19 cellular contexts compared by ENCODE assay signal in the genomic region with DNA sequence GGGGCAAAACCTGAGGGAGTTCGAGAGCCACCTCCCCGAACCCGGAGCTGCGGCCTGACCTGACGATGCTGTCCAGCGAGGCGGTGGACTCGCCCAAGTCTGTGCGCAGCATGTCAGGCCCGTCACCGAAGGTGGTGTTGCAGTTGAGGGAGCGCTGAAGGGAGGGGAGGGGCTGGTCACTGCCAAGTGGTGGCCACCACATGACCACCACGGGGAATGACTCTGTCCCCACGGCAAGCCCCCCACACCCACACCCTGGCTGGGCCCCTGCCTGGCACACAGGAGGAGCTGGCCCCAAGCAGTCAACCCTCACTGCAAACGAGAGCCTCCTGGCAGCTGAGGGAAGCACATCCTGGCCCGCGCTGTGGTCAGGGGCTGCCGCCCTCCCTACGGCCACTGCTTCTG. TPM values are rescaled to one million over a fixed set of nuclear protein-coding genes. Genes with fewer than 3 reads are reported as not detected.
DNase-seq lines count a peak whose midpoint lies in the region; ATAC-seq and TF ChIP-seq lines count a peak whose summit lies in the region.
"Had no signal": no experiment of that assay in that cellular context is flagged by ENCODE, and none has a peak within 500 bp of the region (broad histone marks: within the 10 kb centered on the region; RNA-seq: fewer than 3 reads in every experiment).

No MANE protein-coding gene starts in this region.

- no peak for TF ChIP-seq POLR2A in esophagus muscularis mucosa (IDR thresholded peaks at IDR 0.05; ENCODE audit: low read depth)

- peak; percentile 14 for DNase-seq in left cardiac atrium
- no peak for DNase-seq in cardiac septum (ENCODE audit: low spot score)
- no peak for DNase-seq in DND-41
- DNase-seq in T-helper 17 cell, result no peak
- peak; percentile 40 for DNase-seq in lower lobe of right lung
- DNase-seq in ureter (ENCODE audit: low spot score), result no peak
- DNase-seq in esophagus muscularis mucosa (ENCODE audit: extremely low spot score), result no peak
- DNase-seq: AML-193, Caco-2, EL, GM23248, HCEC 1CT, NCI-H1105 treated with DMSO at 0.1 percent for 48 hours, NCI-H1694, NCI-H2081 treated with DMSO at 0.1 percent for 48 hours, NCI-H510A, NCI-H748 treated with DMSO at 0.1 percent for 48 hours had no signal

- peaks cover 25% of the 10 kb centered on the region for H3K4me1 Mint-ChIP-seq in T-helper 17 cell

- H3K9me3 ChIP-seq in DND-41 (ENCODE audit: insufficient read depth, low read length, severe bottlenecking), result no peaks in the 10 kb centered on the region
- no peaks in the 10 kb centered on the region for H3K9me3 ChIP-seq in T-helper 17 cell (ENCODE audit: control insufficient read depth, low read length, poor library complexity, severe bottlenecking)
- no peaks in the 10 kb centered on the region for H3K9me3 ChIP-seq in lower lobe of right lung
- no peaks in the 10 kb centered on the region for H3K9me3 ChIP-seq in esophagus muscularis mucosa
- H3K9me3 ChIP-seq: Caco-2 had no signal

- TF ChIP-seq CTCF in DND-41 (IDR thresholded peaks at IDR 0.05; ENCODE audit: borderline replicate concordance, extremely low read depth, low read length, poor library complexity, severe bottlenecking) (no peak), lower lobe of right lung (IDR thresholded peaks at IDR 0.05) (no peak), esophagus muscularis mucosa (IDR thresholded peaks at IDR 0.05) (no peak)

- no peak overlapping the region for H3K27ac Mint-ChIP-seq in T-helper 17 cell

- no peaks in the 10 kb centered on the region for H3K4me1 ChIP-seq in DND-41 (ENCODE audit: insufficient read depth, low read length)
- H3K4me1 ChIP-seq in lower lobe of right lung, result no peaks in the 10 kb centered on the region
- H3K4me1 ChIP-seq in esophagus muscularis mucosa, result peaks cover 0 to 7% (median 2%) of the 10 kb centered on the region in 4 donors

- H4K20me1 ChIP-seq in DND-41 (ENCODE audit: insufficient read depth, low read length), result peaks cover 9% of the 10 kb centered on the region; the same call in 1 of the 2 replicates

- H3K27ac ChIP-seq in DND-41 (ENCODE audit: low read length) (no peak overlapping the region), lower lobe of right lung (no peak overlapping the region), esophagus muscularis mucosa (replicated peaks in 1 of 4) (no peak overlapping the region)
- H3K27ac ChIP-seq: GM23248 had no signal

- ATAC-seq in left cardiac atrium, result no peak
- 0 out of 3 replicates have a peak, but pooled peaks have one; percentile 7 for ATAC-seq in DND-41 (ENCODE audit: insufficient read depth, low read depth)
- ATAC-seq in T-helper 17 cell, result no peak
- ATAC-seq in lower lobe of right lung, result no peak
- ATAC-seq in HG02610 (IDR thresholded peaks at IDR 0.05; ENCODE audit: unreplicated experiment), result no peak

- TF ChIP-seq EP300 in esophagus muscularis mucosa (IDR thresholded peaks at IDR 0.05), result no peak

- H3K36me3 ChIP-seq in DND-41 (ENCODE audit: insufficient read depth, low read length) (no peaks in the 10 kb centered on the region), lower lobe of right lung (peaks cover 39% of the 10 kb centered on the region), esophagus muscularis mucosa (no peaks in the 10 kb centered on the region)

- no peaks in the 10 kb centered on the region for H3K36me3 Mint-ChIP-seq in T-helper 17 cell (ENCODE audit: low read depth)

- no peak overlapping the region for H3K4me2 ChIP-seq in DND-41 (ENCODE audit: insufficient read depth, low read length)

- H3K27me3 Mint-ChIP-seq in T-helper 17 cell, result no peaks in the 10 kb centered on the region

- H3K79me2 ChIP-seq in DND-41 (ENCODE audit: insufficient read depth, low read length), result no peaks in the 10 kb centered on the region

- WGBS in esophagus muscularis mucosa, result 90% methylated on average over 19 of the region's 19 CpGs

- no peak overlapping the region for H3K9ac ChIP-seq in DND-41 (ENCODE audit: low read depth, low read length)
- H3K9ac ChIP-seq: GM23248 had no signal

- H2AFZ ChIP-seq in DND-41 (ENCODE audit: low read depth, low read length), result no peak overlapping the region
- H2AFZ ChIP-seq: GM23248 had no signal

- intact Hi-C loops in left cardiac atrium (cut with DNase I) (loop anchor here (2.0 to 5.0 kb wide), 2 partner anchors 176 kb away; no protein-coding TSS in a partner anchor), cardiac septum (cut with DNase I) (loop anchor here (10.0 kb wide), 1 partner anchor 318 kb away; no protein-coding TSS in a partner anchor), lower lobe of right lung (cut with DNase I) (loop anchor here (10.0 kb wide), 1 partner anchor 178 kb away; no protein-coding TSS in a partner anchor), esophagus muscularis mucosa (cut with DNase I) (no loop called here)

- H3K27me3 ChIP-seq in DND-41 (ENCODE audit: insufficient read depth, low read length, poor library complexity), result no peaks in the 10 kb centered on the region
- H3K27me3 ChIP-seq in lower lobe of right lung (ENCODE audit: low read depth), result peaks cover 12% of the 10 kb centered on the region
- H3K27me3 ChIP-seq in esophagus muscularis mucosa, result peaks cover 0 to 35% (median 0%) of the 10 kb centered on the region in 4 donors

- H3K4me3 ChIP-seq in DND-41 (ENCODE audit: low read depth in 1 of 2, low read length in 2 of 2) (no peak overlapping the region), lower lobe of right lung (no peak overlapping the region), esophagus muscularis mucosa (no peak overlapping the region)
- H3K4me3 ChIP-seq: GM12878, GM23248 had no signal

- H3K4me3 Mint-ChIP-seq in T-helper 17 cell, result peak overlapping the region; percentile 88

RNA-seq across cellular contexts. Expression of a gene that starts 30.8 kb away (rescaled TPM):
- total RNA-seq in left cardiac atrium (10 to 100 TPM; 27.5 to 41.9 TPM), cardiac septum (34.7 TPM), T-helper 17 cell (10 to 100 TPM; 47.5 to 54.8 TPM), lower lobe of right lung (33.5 TPM), ureter (61.4 TPM), esophagus muscularis mucosa (10 to 100 TPM; 18.1 to 23.6 (median 20.6) TPM)

Comparison
In these comparisons a context has a peak if more than half of its experiments do, and no peak if none do; other contexts are left out.
1. DNase-seq: peak in left cardiac atrium (single experiment) and lower lobe of right lung (single experiment); none in cardiac septum (single experiment), DND-41 (single experiment), T-helper 17 cell (0 of 3), ureter (single experiment) and esophagus muscularis mucosa (single experiment).